ENCODE assay signal across 2 cellular contexts in the genomic region with DNA sequence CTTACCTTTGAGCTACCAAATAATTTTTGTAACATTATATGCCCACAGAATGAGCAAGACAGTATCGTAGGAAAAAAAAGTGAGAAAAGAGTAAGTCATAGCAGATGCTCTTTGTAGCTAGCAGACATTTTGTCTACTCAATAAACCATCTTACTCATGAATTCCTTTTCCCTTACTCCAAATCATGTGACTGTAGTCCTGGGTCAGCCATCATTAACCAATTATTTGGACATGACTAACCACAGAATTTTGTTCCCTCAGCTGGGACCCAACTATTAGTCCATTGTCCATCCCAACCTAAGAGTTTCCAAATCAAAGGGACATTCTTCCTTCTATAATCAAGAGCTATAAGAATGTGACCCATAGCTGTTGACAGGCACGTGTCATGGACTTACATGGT.
TF ChIP-seq lines count a peak whose summit lies in the region.

No MANE protein-coding gene starts in this region.

TF ChIP-seq in HEK293, 187 proteins besides CTCF, POLR2A, EP300 and RAD21 (continued from another document):
- TF ChIP-seq, protein P1, sequence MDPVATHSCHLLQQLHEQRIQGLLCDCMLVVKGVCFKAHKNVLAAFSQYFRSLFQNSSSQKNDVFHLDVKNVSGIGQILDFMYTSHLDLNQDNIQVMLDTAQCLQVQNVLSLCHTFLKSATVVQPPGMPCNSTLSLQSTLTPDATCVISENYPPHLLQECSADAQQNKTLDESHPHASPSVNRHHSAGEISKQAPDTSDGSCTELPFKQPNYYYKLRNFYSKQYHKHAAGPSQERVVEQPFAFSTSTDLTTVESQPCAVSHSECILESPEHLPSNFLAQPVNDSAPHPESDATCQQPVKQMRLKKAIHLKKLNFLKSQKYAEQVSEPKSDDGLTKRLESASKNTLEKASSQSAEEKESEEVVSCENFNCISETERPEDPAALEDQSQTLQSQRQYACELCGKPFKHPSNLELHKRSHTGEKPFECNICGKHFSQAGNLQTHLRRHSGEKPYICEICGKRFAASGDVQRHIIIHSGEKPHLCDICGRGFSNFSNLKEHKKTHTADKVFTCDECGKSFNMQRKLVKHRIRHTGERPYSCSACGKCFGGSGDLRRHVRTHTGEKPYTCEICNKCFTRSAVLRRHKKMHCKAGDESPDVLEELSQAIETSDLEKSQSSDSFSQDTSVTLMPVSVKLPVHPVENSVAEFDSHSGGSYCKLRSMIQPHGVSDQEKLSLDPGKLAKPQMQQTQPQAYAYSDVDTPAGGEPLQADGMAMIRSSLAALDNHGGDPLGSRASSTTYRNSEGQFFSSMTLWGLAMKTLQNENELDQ (tag by site-specific recombination; IDR thresholded peaks at IDR 0.05; ENCODE audit: low read depth) = no peak
- TF ChIP-seq ZNF600 (tag by site-specific recombination; IDR thresholded peaks at IDR 0.05) (peak; percentile 37; the same call in 1 of the 2 replicates), SP3 (tag by site-specific recombination; IDR thresholded peaks at IDR 0.05) (no peak), WT1 (tag by site-specific recombination; IDR thresholded peaks at IDR 0.05) (no peak), KLF7 (tag by site-specific recombination; IDR thresholded peaks at IDR 0.05; ENCODE audit: borderline replicate concordance) (no peak), ZNF19 (tag by site-specific recombination; IDR thresholded peaks at IDR 0.05; ENCODE audit: low read depth) (no peak)
- TF ChIP-seq, protein P2, sequence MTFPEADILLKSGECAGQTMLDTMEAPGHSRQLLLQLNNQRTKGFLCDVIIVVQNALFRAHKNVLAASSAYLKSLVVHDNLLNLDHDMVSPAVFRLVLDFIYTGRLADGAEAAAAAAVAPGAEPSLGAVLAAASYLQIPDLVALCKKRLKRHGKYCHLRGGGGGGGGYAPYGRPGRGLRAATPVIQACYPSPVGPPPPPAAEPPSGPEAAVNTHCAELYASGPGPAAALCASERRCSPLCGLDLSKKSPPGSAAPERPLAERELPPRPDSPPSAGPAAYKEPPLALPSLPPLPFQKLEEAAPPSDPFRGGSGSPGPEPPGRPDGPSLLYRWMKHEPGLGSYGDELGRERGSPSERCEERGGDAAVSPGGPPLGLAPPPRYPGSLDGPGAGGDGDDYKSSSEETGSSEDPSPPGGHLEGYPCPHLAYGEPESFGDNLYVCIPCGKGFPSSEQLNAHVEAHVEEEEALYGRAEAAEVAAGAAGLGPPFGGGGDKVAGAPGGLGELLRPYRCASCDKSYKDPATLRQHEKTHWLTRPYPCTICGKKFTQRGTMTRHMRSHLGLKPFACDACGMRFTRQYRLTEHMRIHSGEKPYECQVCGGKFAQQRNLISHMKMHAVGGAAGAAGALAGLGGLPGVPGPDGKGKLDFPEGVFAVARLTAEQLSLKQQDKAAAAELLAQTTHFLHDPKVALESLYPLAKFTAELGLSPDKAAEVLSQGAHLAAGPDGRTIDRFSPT (tag by site-specific recombination; IDR thresholded peaks at IDR 0.05) = peak; percentile 24; the same call in 1 of the 2 replicates
- TF ChIP-seq, protein P3, sequence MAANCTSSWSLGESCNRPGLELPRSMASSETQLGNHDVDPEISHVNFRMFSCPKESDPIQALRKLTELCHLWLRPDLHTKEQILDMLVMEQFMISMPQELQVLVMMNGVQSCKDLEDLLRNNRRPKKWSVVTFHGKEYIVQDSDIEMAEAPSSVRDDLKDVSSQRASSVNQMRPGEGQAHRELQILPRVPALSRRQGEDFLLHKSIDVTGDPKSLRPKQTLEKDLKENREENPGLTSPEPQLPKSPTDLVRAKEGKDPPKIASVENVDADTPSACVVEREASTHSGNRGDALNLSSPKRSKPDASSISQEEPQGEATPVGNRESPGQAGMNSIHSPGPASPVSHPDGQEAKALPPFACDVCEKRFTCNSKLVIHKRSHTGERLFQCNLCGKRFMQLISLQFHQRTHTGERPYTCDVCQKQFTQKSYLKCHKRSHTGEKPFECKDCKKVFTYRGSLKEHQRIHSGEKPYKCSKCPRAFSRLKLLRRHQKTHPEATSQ (tag by site-specific recombination; IDR thresholded peaks at IDR 0.05) = no peak
- TF ChIP-seq, protein P4, sequence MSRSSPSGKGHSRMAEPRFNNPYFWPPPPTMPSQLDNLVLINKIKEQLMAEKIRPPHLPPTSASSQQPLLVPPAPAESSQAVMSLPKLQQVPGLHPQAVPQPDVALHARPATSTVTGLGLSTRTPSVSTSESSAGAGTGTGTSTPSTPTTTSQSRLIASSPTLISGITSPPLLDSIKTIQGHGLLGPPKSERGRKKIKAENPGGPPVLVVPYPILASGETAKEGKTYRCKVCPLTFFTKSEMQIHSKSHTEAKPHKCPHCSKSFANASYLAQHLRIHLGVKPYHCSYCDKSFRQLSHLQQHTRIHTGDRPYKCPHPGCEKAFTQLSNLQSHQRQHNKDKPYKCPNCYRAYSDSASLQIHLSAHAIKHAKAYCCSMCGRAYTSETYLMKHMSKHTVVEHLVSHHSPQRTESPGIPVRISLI (tag by site-specific recombination; IDR thresholded peaks at IDR 0.05) = 0 out of 2 replicates have a peak, but pooled peaks have one; percentile 45
- TF ChIP-seq, protein P5, sequence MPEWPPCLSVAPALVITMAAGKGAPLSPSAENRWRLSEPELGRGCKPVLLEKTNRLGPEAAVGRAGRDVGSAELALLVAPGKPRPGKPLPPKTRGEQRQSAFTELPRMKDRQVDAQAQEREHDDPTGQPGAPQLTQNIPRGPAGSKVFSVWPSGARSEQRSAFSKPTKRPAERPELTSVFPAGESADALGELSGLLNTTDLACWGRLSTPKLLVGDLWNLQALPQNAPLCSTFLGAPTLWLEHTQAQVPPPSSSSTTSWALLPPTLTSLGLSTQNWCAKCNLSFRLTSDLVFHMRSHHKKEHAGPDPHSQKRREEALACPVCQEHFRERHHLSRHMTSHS (tag by site-specific recombination; IDR thresholded peaks at IDR 0.05) = no peak

TF ChIP-seq in WTC11, 78 proteins besides CTCF, POLR2A, EP300 and RAD21 (continued from another document):
- TF ChIP-seq TCF7 (CRISPR knock-in tag; IDR thresholded peaks at IDR 0.05; ENCODE audit: low read depth) = no peak
